Comparison of ENCODE assay signal across 15 cellular contexts in the genomic region with DNA sequence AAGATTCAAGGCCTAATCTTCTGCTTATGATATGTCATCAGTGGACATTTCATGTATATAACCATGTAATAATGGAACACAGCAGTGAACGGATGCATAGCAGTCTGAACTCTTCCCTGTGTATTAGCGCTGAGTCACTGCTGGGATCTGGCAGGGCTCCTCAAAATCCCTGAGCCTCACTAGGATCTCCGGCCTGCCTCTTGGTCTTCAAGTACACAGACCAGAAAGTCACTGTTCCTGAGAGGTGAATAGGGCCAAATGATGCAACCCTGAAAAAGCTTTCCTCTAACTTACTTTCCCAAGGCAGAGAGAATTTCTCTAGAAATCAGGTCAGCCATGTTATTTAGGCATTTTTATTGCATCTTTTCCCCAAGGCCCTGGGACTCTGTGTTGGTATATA. TPM values are rescaled to one million over a fixed set of nuclear protein-coding genes. Genes with fewer than 3 reads are reported as not detected.
DNase-seq lines count a peak whose midpoint lies in the region; ATAC-seq and TF ChIP-seq lines count a peak whose summit lies in the region.
"Had no signal": no experiment of that assay in that cellular context is flagged by ENCODE, and none has a peak within 500 bp of the region (broad histone marks: within the 10 kb centered on the region; RNA-seq: fewer than 3 reads in every experiment).

No MANE protein-coding gene starts in this region.

- no peaks in the 10 kb centered on the region for H3K4me1 Mint-ChIP-seq in neural crest cell
- H3K4me1 Mint-ChIP-seq: activated naive CD4-positive, alpha-beta T cell treated with anti-CD3 and anti-CD28 coated beads, Interleukin-2, amount 10 ng/mL, durations not matched to agents 7 days and 5 days had no signal

- no peak overlapping the region for H4K8ac ChIP-seq in IMR-90 (ENCODE audit: low read depth in 2 of 2, low read length in 2 of 2)

- POLR2A ChIA-PET in IMR-90 (lab: Charles Lee; ENCODE audit: unreplicated experiment) = no interaction called here

- H3K9me3 Mint-ChIP-seq in neural crest cell = peaks cover 3% of the 10 kb centered on the region

- H3K27ac ChIP-seq in IMR-90 (ENCODE audit: insufficient read depth, low read length) (no peak overlapping the region), foreskin keratinocyte (no peak overlapping the region)

- no peak overlapping the region for H2AFZ ChIP-seq in IMR-90 (replicated peaks; ENCODE audit: low read length, poor library complexity)

- H4K91ac ChIP-seq in IMR-90 (ENCODE audit: insufficient read depth, low read depth, low read length) = no peak overlapping the region

- H3K56ac ChIP-seq in IMR-90 (ENCODE audit: extremely low read depth, insufficient read depth, low read length) = no peak overlapping the region

- H3K9me1 ChIP-seq in IMR-90 (ENCODE audit: insufficient read depth, low read length) = no peaks in the 10 kb centered on the region

- no peak for TF ChIP-seq RAD21 in IMR-90 (IDR thresholded peaks at IDR 0.05; ENCODE audit: low read length)

- no peaks in the 10 kb centered on the region for H3K79me1 ChIP-seq in IMR-90 (ENCODE audit: low read depth in 1 of 2, low read length in 2 of 2)

- H3K4me2 ChIP-seq in IMR-90 (ENCODE audit: low read depth, low read length) = no peak overlapping the region

- H2BK120ac ChIP-seq in IMR-90 (ENCODE audit: low read depth, low read length) = peak overlapping the region; percentile 10; the same call in 1 of the 2 replicates

- H3K4me1 ChIP-seq in IMR-90 (ENCODE audit: control insufficient read depth, insufficient read depth, low read length) (no peaks in the 10 kb centered on the region), foreskin keratinocyte (no peaks in the 10 kb centered on the region)

- H3K4me3 Mint-ChIP-seq in neural crest cell = no peak overlapping the region
- H3K4me3 Mint-ChIP-seq: activated naive CD4-positive, alpha-beta T cell treated with anti-CD3 and anti-CD28 coated beads, Interleukin-2, amount 10 ng/mL, durations not matched to agents 7 days and 5 days; CD4-positive, alpha-beta T cell; type B pancreatic cell had no signal

- no peak overlapping the region for H3K4ac ChIP-seq in IMR-90 (ENCODE audit: low read depth, low read length)

- no peak overlapping the region for H3K4me3 ChIP-seq in IMR-90 (ENCODE audit: insufficient read depth, low read depth, low read length)

- H2AK5ac ChIP-seq in IMR-90 (ENCODE audit: low read depth, low read length) = no peak overlapping the region

- H3K27me3 ChIP-seq in IMR-90 (ENCODE audit: control insufficient read depth, insufficient read depth, low read length) (peaks cover 3% of the 10 kb centered on the region; the same call in 1 of the 2 replicates), foreskin keratinocyte (peaks cover 6% of the 10 kb centered on the region)

- no peaks in the 10 kb centered on the region for H3K9me3 ChIP-seq in IMR-90 (ENCODE audit: control insufficient read depth, insufficient read depth, low read length)

- peaks cover 2% of the 10 kb centered on the region for H3K27me3 Mint-ChIP-seq in neural crest cell (ENCODE audit: low read depth)
- H3K27me3 Mint-ChIP-seq: activated naive CD4-positive, alpha-beta T cell treated with anti-CD3 and anti-CD28 coated beads, Interleukin-2, amount 10 ng/mL, durations not matched to agents 7 days and 5 days; CD4-positive, alpha-beta T cell; type B pancreatic cell had no signal

- H3K14ac ChIP-seq in IMR-90 (replicated peaks; ENCODE audit: low read depth, low read length) = no peak overlapping the region

- no peaks in the 10 kb centered on the region for H4K20me1 ChIP-seq in IMR-90 (ENCODE audit: insufficient read depth, low read length)

- no peak overlapping the region for H2BK20ac ChIP-seq in IMR-90 (ENCODE audit: low read depth, low read length)

- H3K9ac ChIP-seq in IMR-90 (ENCODE audit: low read depth, low read length) = no peak overlapping the region

- H3K27ac Mint-ChIP-seq in neural crest cell (ENCODE audit: unreplicated experiment) = peak overlapping the region; percentile 8
- H3K27ac Mint-ChIP-seq: activated naive CD4-positive, alpha-beta T cell treated with anti-CD3 and anti-CD28 coated beads, Interleukin-2, amount 10 ng/mL, durations not matched to agents 7 days and 5 days; CD4-positive, alpha-beta T cell; type B pancreatic cell had no signal

- DNase-seq in AG09319 (ENCODE audit: extremely low read depth, low read depth) (peak; percentile 83), IMR-90 (peak; percentile 79), neural crest cell (ENCODE audit: low read depth, low spot score) (no peak), foreskin keratinocyte (no peak)
- DNase-seq in stimulated activated naive CD4-positive, alpha-beta T cell (lab: John Stamatoyannopoulos, UW) = no peak
- no peak for DNase-seq in NK-92 treated with Interleukin-12 subunit alpha and Interleukin-12 subunit beta, amount 100 ng/mL, for 24 hours (lab: John Stamatoyannopoulos, UW)
- DNase-seq: activated CD4-positive, alpha-beta T cell treated with anti-CD3 and anti-CD28 coated beads, Interleukin-2, amount 50 U/mL, for 48 hours; activated naive CD4-positive, alpha-beta T cell treated with anti-CD3 and anti-CD28 coated beads, Interleukin-2, amount 10 ng/mL, durations not matched to agents 7 days and 5 days; CD4-positive, alpha-beta T cell; kidney; nucleus accumbens had no signal

- peaks cover 6% of the 10 kb centered on the region for H3K36me3 Mint-ChIP-seq in neural crest cell (ENCODE audit: low read depth)

- intact Hi-C loops in IMR-90 (cut with micrococcal nuclease) = no loop called here

- H3K23ac ChIP-seq in IMR-90 (ENCODE audit: low read depth, low read length) = no peak overlapping the region

- TF ChIP-seq POLR2A in IMR-90 (IDR thresholded peaks at IDR 0.05; ENCODE audit: low read depth, low read length) = no peak

- no TSS peak for BruUV-seq in IMR-90 (replicated peaks; lab: Mats Ljungman, UMichigan)

- ATAC-seq in IMR-90 (ENCODE audit: low read depth) (peak; percentile 73), esophagus mucosa (peak; percentile 74), foreskin keratinocyte (no peak), GM21619 (IDR thresholded peaks at IDR 0.05; ENCODE audit: unreplicated experiment) (no peak)
- ATAC-seq: SK-N-SH treated with all-trans-retinoic acid at 6 μM for 48 hours had no signal

- no peaks in the 10 kb centered on the region for H3K36me3 ChIP-seq in IMR-90 (ENCODE audit: control insufficient read depth, insufficient read depth, low read length)

- no peak overlapping the region for H2AK9ac ChIP-seq in IMR-90 (replicated peaks; ENCODE audit: low read depth, low read length, poor library complexity)

- TF ChIP-seq CTCF in AG09319 (IDR thresholded peaks at IDR 0.05; ENCODE audit: low read depth, low read length) (no peak), IMR-90 (conservative IDR thresholded peaks at IDR 0.05; ENCODE audit: low read depth, low read length) (no peak), neural crest cell (conservative IDR thresholded peaks at IDR 0.05) (no peak), foreskin keratinocyte (conservative IDR thresholded peaks at IDR 0.05) (no peak)

- H2BK15ac ChIP-seq in IMR-90 (ENCODE audit: low read depth, low read length) = no peak overlapping the region

- CTCF ChIA-PET in IMR-90 (lab: Yijun Ruan, JAX) = no interaction called here

- dilution Hi-C loops in IMR-90 (cut with HindIII; ENCODE audit: low sequenced_read_pairs, unreplicated experiment) = no loop called here

- H4K5ac ChIP-seq in IMR-90 (ENCODE audit: low read depth, low read length) = no peak overlapping the region

- WGBS in IMR-90 (ENCODE audit: extremely low coverage in 2 of 2, insufficient read length in 1 of 2), 2 experiments = no CpG with 5 or more reads among the region's 3 CpGs

- H3K18ac ChIP-seq in IMR-90 (ENCODE audit: low read depth, low read length) = no peak overlapping the region

- no peak overlapping the region for H2BK5ac ChIP-seq in IMR-90 (ENCODE audit: low read depth, low read length, poor library complexity, severe bottlenecking)

- in situ Hi-C loops in IMR-90 (cut with MboI; ENCODE audit: low sequenced_read_pairs) = no loop called here

TF ChIP-seq in IMR-90, 13 proteins besides CTCF, POLR2A, EP300 and RAD21:
- TF ChIP-seq CEBPB (IDR thresholded peaks at IDR 0.05; ENCODE audit: low read depth, low read length) = peak; percentile 48
- no peak for TF ChIP-seq RFX5 (IDR thresholded peaks at IDR 0.05; ENCODE audit: low read depth, low read length)
- TF ChIP-seq FOS (IDR thresholded peaks at IDR 0.05; ENCODE audit: low read depth, low read length) = no peak
- TF ChIP-seq NFE2L2 (IDR thresholded peaks at IDR 0.05; ENCODE audit: low read depth, low read length) = peak; percentile 86

RNA-seq across cellular contexts. Expression of gene POU2AF1, which starts 35.0 kb away (rescaled TPM):
- not detected in 2 replicates for total RNA-seq in IMR-90 (2012; rRNA removed)
- not detected in 2 replicates for polyA plus RNA-seq in IMR-90 (2012; rRNA removed)
- not detected in 2 replicates for polyA plus RNA-seq in IMR-90 (2012; cell fraction: cytosol; rRNA removed)
- 0.02 TPM in 1 of 2 replicates, not detected in the other for polyA plus RNA-seq in IMR-90 (2012; cell fraction: nucleus; rRNA removed; ENCODE audit: low replicate concordance)
- total RNA-seq in esophagus mucosa = 2.6 TPM
- not detected in 2 replicates for total RNA-seq in neural crest cell
- not detected in 2 replicates for total RNA-seq in foreskin keratinocyte
- not detected in 2 replicates for polyA plus RNA-seq in foreskin keratinocyte

RNA-seq across cellular contexts. Expression of gene POU2AF3, which starts 45.7 kb away (rescaled TPM):
- total RNA-seq in IMR-90 (2012; rRNA removed) = not detected in 2 replicates
- 0.17 TPM in 1 of 2 replicates, not detected in the other for polyA plus RNA-seq in IMR-90 (2012; rRNA removed)
- polyA plus RNA-seq in IMR-90 (2012; cell fraction: cytosol; rRNA removed) = 0.04 TPM in 1 of 2 replicates, not detected in the other
- 0.32 and 0.77 TPM in 2 replicates for polyA plus RNA-seq in IMR-90 (2012; cell fraction: nucleus; rRNA removed; ENCODE audit: low replicate concordance)
- total RNA-seq in esophagus mucosa = 3.8 TPM
- 0.32 and 0.61 TPM in 2 replicates for total RNA-seq in neural crest cell
- total RNA-seq in foreskin keratinocyte = not detected in 2 replicates
- not detected in 2 replicates for polyA plus RNA-seq in foreskin keratinocyte
- total RNA-seq: CD4-positive, alpha-beta T cell had no signal

Comparison
In these comparisons a context has a peak if more than half of its experiments do, and no peak if none do; other contexts are left out.
1. DNase-seq: peak in AG09319 (single experiment) and IMR-90 (single experiment); none in neural crest cell (single experiment), foreskin keratinocyte (0 of 2), stimulated activated naive CD4-positive, alpha-beta T cell (0 of 6) and NK-92 treated with Interleukin-12 subunit alpha and Interleukin-12 subunit beta, amount 100 ng/mL, for 24 hours (single experiment).
2. ATAC-seq: peak in IMR-90 (single experiment) and esophagus mucosa (single experiment); none in foreskin keratinocyte (single experiment) and GM21619 (single experiment).